In the genomic region with DNA sequence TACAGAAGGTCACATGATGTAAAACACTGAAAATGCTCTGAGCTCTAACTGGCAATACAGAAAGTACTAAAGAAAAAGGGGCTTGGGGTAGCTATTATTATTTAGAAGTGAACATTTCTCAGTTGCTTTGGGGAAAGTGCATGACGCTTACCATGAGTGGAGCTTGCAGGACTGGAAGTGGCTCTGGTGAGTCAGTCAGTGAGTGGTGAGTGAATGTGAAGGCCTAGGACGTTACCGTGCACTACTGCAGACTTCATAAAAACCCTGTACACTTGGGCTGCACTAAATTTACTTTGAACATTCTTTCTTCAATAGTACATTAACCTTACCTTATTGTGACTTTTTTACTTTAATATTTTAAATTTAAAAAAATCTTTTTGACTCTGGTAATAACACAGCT, we compare ENCODE assay signal across 19 cellular contexts.
DNase-seq lines count a peak whose midpoint lies in the region; TF ChIP-seq lines count a peak whose summit lies in the region.
"Had no signal": no experiment of that assay in that cellular context is flagged by ENCODE, and none has a peak within 500 bp of the region (broad histone marks: within the 10 kb centered on the region; RNA-seq: fewer than 3 reads in every experiment).

No MANE protein-coding gene starts in this region.

- H3K27me3 Mint-ChIP-seq in HFFc6 (ENCODE audit: insufficient read depth) = no peaks in the 10 kb centered on the region; the same call in 1 of the 2 replicates
- H3K27me3 Mint-ChIP-seq: stimulated activated naive CD8-positive, alpha-beta T cell treated with anti-CD3 and anti-CD28 coated beads, Interleukin-15, amount 100 ng/mL, for 72 hours; T-cell had no signal

- TF ChIP-seq CTCF in HFFc6 (IDR thresholded peaks at IDR 0.05) = no peak

- H3K9ac ChIP-seq in mucosa of rectum (ENCODE audit: low read depth in 1 of 2, low read length in 2 of 2) = no peak overlapping the region

- H3K27ac ChIP-seq in mucosa of rectum (ENCODE audit: low read depth in 2 of 2, low read length in 2 of 2) = peak overlapping the region; percentile 13 to 62
- H3K27ac ChIP-seq: coronary artery, neutrophil, skin epidermis, uterus had no signal

- DNase-seq in ELR (ENCODE audit: low read depth) = peak; percentile 76
- DNase-seq in HFFc6 = peak; percentile 13
- peak; percentile 56 for DNase-seq in amniotic epithelial cell (ENCODE audit: low read depth)
- DNase-seq in NCI-H187 treated with DMSO at 0.1 percent for 48 hours (lab: John Stamatoyannopoulos, UW) = no peak
- no peak for DNase-seq in stimulated activated CD8-positive, alpha-beta memory T cell treated with anti-CD3 and anti-CD28 coated beads, Interleukin-4, amount 100 ng/mL, for 48 hours
- DNase-seq in NCI-H2029 (lab: John Stamatoyannopoulos, UW) = no peak
- DNase-seq: activated CD4-positive, CD25-positive, alpha-beta regulatory T cell; DND-41; kidney glomerular epithelial cell; NCI-H1930; NCI-H524; stimulated activated naive CD8-positive, alpha-beta T cell treated with anti-CD3 and anti-CD28 coated beads, Interleukin-15, amount 100 ng/mL, for 72 hours; T-cell; uterus had no signal

- H3K4me1 ChIP-seq in mucosa of rectum (ENCODE audit: control insufficient read depth in 2 of 2, insufficient read depth in 2 of 2, low read length in 2 of 2) = peaks cover 15 to 17% of the 10 kb centered on the region in 2 donors
- H3K4me1 ChIP-seq: uterus had no signal

- no peaks in the 10 kb centered on the region for H3K27me3 ChIP-seq in mucosa of rectum (ENCODE audit: control insufficient read depth in 2 of 2, insufficient read depth in 2 of 2, low read length in 2 of 2)
- H3K27me3 ChIP-seq: neutrophil, uterus had no signal

- H3K9me3 ChIP-seq in mucosa of rectum (ENCODE audit: control insufficient read depth in 2 of 2, low read length in 2 of 2) = no peaks in the 10 kb centered on the region
- H3K9me3 ChIP-seq: neutrophil, uterus had no signal

- no peaks in the 10 kb centered on the region for H3K36me3 ChIP-seq in mucosa of rectum (ENCODE audit: control insufficient read depth in 2 of 2, insufficient read depth in 2 of 2, low read length in 2 of 2)
- H3K36me3 ChIP-seq: neutrophil, uterus had no signal

- no peak overlapping the region for H3K4me3 ChIP-seq in mucosa of rectum (ENCODE audit: low read length in 2 of 2)
- H3K4me3 ChIP-seq: coronary artery, skin epidermis, uterus had no signal

- no peaks in the 10 kb centered on the region for H3K4me1 Mint-ChIP-seq in HFFc6 (ENCODE audit: low read depth)

- H3K27ac Mint-ChIP-seq in HFFc6 = no peak overlapping the region
- H3K27ac Mint-ChIP-seq: CD14-positive monocyte, T-cell had no signal

- H3K4me3 Mint-ChIP-seq in HFFc6 = no peak overlapping the region
- H3K4me3 Mint-ChIP-seq: CD14-positive monocyte; stimulated activated naive CD8-positive, alpha-beta T cell treated with anti-CD3 and anti-CD28 coated beads, Interleukin-15, amount 100 ng/mL, for 72 hours; T-cell had no signal

- H3K9me3 Mint-ChIP-seq in HFFc6 = no peaks in the 10 kb centered on the region

- H3K36me3 Mint-ChIP-seq in HFFc6 (ENCODE audit: low read depth) = no peaks in the 10 kb centered on the region
- H3K36me3 Mint-ChIP-seq: CD14-positive monocyte had no signal

Comparison
In these comparisons a context has a peak if more than half of its experiments do, and no peak if none do; other contexts are left out.
1. DNase-seq: peak in ELR (single experiment), HFFc6 (single experiment) and amniotic epithelial cell (single experiment); none in NCI-H187 treated with DMSO at 0.1 percent for 48 hours (single experiment), stimulated activated CD8-positive, alpha-beta memory T cell treated with anti-CD3 and anti-CD28 coated beads, Interleukin-4, amount 100 ng/mL, for 48 hours (single experiment) and NCI-H2029 (single experiment).